In genomic region chr11:37811349-37811748, GRCh38 we compare ENCODE assay signal across 20 cellular contexts.
"Had no signal": no experiment of that assay in that cellular context is flagged by ENCODE, and none has a peak within 500 bp of the region (broad histone marks: within the 10 kb centered on the region; RNA-seq: fewer than 3 reads in every experiment).

No MANE protein-coding gene starts in this region.

- H3K4me1 Mint-ChIP-seq: activated CD4-positive, alpha-beta T cell treated with anti-CD3 and anti-CD28 coated beads for 36 hours; brain; immature natural killer cell; naive thymus-derived CD8-positive, alpha-beta T cell; stimulated activated naive CD8-positive, alpha-beta T cell treated with anti-CD3 and anti-CD28 coated beads, Interleukin-15, amount 100 ng/mL, for 72 hours; T-helper 17 cell had no signal

- H3K36me3 ChIP-seq: right lobe of liver had no signal

- H3K27ac ChIP-seq: right lobe of liver had no signal

- H3K9me3 Mint-ChIP-seq: brain, type B pancreatic cell had no signal

- H3K27me3 Mint-ChIP-seq: activated CD4-positive, alpha-beta T cell treated with anti-CD3 and anti-CD28 coated beads for 36 hours; activated CD8-positive, alpha-beta T cell treated with anti-CD3 and anti-CD28 coated beads for 36 hours; brain; naive thymus-derived CD8-positive, alpha-beta T cell; progenitor cell of endocrine pancreas; stimulated activated naive CD8-positive, alpha-beta T cell treated with anti-CD3 and anti-CD28 coated beads, Interleukin-15, amount 100 ng/mL, for 72 hours; T-helper 17 cell; type B pancreatic cell had no signal

- H3K9me3 ChIP-seq: right lobe of liver had no signal

- H3K36me3 Mint-ChIP-seq: brain; naive thymus-derived CD8-positive, alpha-beta T cell; type B pancreatic cell had no signal

- ATAC-seq: activated CD4-positive, alpha-beta T cell treated with anti-CD3 and anti-CD28 coated beads for 36 hours; activated CD8-positive, alpha-beta T cell treated with anti-CD3 and anti-CD28 coated beads for 36 hours; activated naive CD4-positive, alpha-beta T cell treated with anti-CD3 and anti-CD28 coated beads, Interleukin-2, amount 50 U/mL, for 72 hours; left colon; naive thymus-derived CD8-positive, alpha-beta T cell; stimulated activated naive CD8-positive, alpha-beta T cell treated with anti-CD3 and anti-CD28 coated beads, Interleukin-15, amount 100 ng/mL, for 72 hours; T-helper 17 cell had no signal

- H3K4me3 Mint-ChIP-seq: activated CD4-positive, alpha-beta T cell treated with anti-CD3 and anti-CD28 coated beads for 36 hours; activated CD8-positive, alpha-beta T cell treated with anti-CD3 and anti-CD28 coated beads for 36 hours; brain; immature natural killer cell; naive thymus-derived CD8-positive, alpha-beta T cell; stimulated activated naive CD8-positive, alpha-beta T cell treated with anti-CD3 and anti-CD28 coated beads, Interleukin-15, amount 100 ng/mL, for 72 hours; T-helper 17 cell; type B pancreatic cell had no signal

- H3K4me1 ChIP-seq: right lobe of liver had no signal

- DNase-seq: activated CD4-positive, alpha-beta T cell treated with anti-CD3 and anti-CD28 coated beads for 36 hours; activated CD8-positive, alpha-beta T cell treated with anti-CD3 and anti-CD28 coated beads for 36 hours; activated effector memory CD4-positive, alpha-beta T cell treated with anti-CD3 and anti-CD28 coated beads, Interleukin-2, amount 50 U/mL, for 16 hours; activated T-cell treated with anti-CD3 and anti-CD28 coated beads, Interleukin-2, amount 50 U/mL, for 48 hours; amniotic stem cell; central memory CD4-positive, alpha-beta T cell; effector memory CD4-positive, alpha-beta T cell; foreskin melanocyte; head of caudate nucleus; immature natural killer cell; left colon; mammary epithelial cell; right lobe of liver; stimulated activated naive CD8-positive, alpha-beta T cell treated with anti-CD3 and anti-CD28 coated beads, Interleukin-15, amount 100 ng/mL, for 72 hours; T-helper 17 cell had no signal

- H3K4me3 ChIP-seq: right lobe of liver had no signal

- H3K27me3 ChIP-seq: right lobe of liver had no signal

- H3K27ac Mint-ChIP-seq: activated CD4-positive, alpha-beta T cell treated with anti-CD3 and anti-CD28 coated beads for 36 hours; activated CD8-positive, alpha-beta T cell treated with anti-CD3 and anti-CD28 coated beads for 36 hours; activated naive CD4-positive, alpha-beta T cell treated with anti-CD3 and anti-CD28 coated beads, Interleukin-2, amount 50 U/mL, for 72 hours; brain; immature natural killer cell; naive thymus-derived CD8-positive, alpha-beta T cell; progenitor cell of endocrine pancreas; stimulated activated naive CD8-positive, alpha-beta T cell treated with anti-CD3 and anti-CD28 coated beads, Interleukin-15, amount 100 ng/mL, for 72 hours; T-helper 17 cell; type B pancreatic cell had no signal
